11 cellular contexts compared by ENCODE assay signal in the genomic region with DNA sequence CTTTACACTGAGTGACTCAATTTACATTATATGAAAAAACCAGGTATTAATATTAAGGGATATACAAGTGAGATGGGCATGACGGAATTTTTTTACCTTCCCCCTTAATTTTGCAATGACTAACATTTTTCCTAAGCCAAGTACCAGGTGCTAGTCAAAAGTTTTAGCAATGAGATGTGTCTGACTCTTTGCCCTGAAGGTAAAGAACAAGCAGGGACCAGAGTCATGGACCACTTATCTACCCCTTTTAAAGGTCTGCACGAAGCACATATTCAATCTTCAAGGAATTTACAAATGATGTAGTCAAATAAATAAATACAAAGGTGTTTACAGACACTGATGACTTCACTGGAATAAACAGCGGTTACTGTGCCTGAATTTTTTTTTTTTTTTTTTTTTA. TPM values are rescaled to one million over a fixed set of nuclear protein-coding genes. Genes with fewer than 3 reads are reported as not detected.
DNase-seq lines count a peak whose midpoint lies in the region; ATAC-seq, FAIRE-seq and TF ChIP-seq lines count a peak whose summit lies in the region.
"Had no signal": no experiment of that assay in that cellular context is flagged by ENCODE, and none has a peak within 500 bp of the region (broad histone marks: within the 10 kb centered on the region; RNA-seq: fewer than 3 reads in every experiment).

No MANE protein-coding gene starts in this region.

- H3K36me3 Mint-ChIP-seq in stimulated activated naive CD8-positive, alpha-beta T cell treated with anti-CD3 and anti-CD28 coated beads, Interleukin-15, Interleukin-2, amounts not matched to agents 100 ng/mL and 50 ng/mL, for 24 hours (ENCODE audit: low read depth), result peaks cover 55% of the 10 kb centered on the region
- H3K36me3 Mint-ChIP-seq in WTC11, result peaks cover 40% of the 10 kb centered on the region

- H3K27ac ChIP-seq in vagina (no peak overlapping the region), kidney (ENCODE audit: low read depth in 2 of 2, low read length in 2 of 2) (no peak overlapping the region)

- no peak for DNase-seq in stimulated activated naive CD8-positive, alpha-beta T cell treated with anti-CD3 and anti-CD28 coated beads, Interleukin-15, Interleukin-2, amounts not matched to agents 100 U/mL and 50 U/mL, for 24 hours
- no peak for DNase-seq in WTC11 (ENCODE audit: low spot score)
- no peak for DNase-seq in fibroblast of mammary gland (ENCODE audit: low read depth)
- DNase-seq in DMS 273 (lab: John Stamatoyannopoulos, UW; ENCODE audit: unreplicated experiment), result no peak
- DNase-seq in vagina (ENCODE audit: extremely low spot score in 2 of 2), result no peak
- DNase-seq in kidney, result no peak
- DNase-seq: left lung had no signal

- H3K4me1 Mint-ChIP-seq in stimulated activated naive CD8-positive, alpha-beta T cell treated with anti-CD3 and anti-CD28 coated beads, Interleukin-15, Interleukin-2, amounts not matched to agents 100 ng/mL and 50 ng/mL, for 24 hours (ENCODE audit: low read depth), result peaks cover 52% of the 10 kb centered on the region
- peaks cover 10% of the 10 kb centered on the region for H3K4me1 Mint-ChIP-seq in WTC11

- POLR2A ChIA-PET in WTC11 (lab: Charles Lee), result no interaction called here

- no peaks in the 10 kb centered on the region for H3K27me3 ChIP-seq in vagina
- H3K27me3 ChIP-seq: left lung, uterus had no signal

- no peak for TF ChIP-seq POLR2A in vagina (IDR thresholded peaks at IDR 0.05)

- peak overlapping the region; percentile 100 for H3K4me3 Mint-ChIP-seq in stimulated activated naive CD8-positive, alpha-beta T cell treated with anti-CD3 and anti-CD28 coated beads, Interleukin-15, Interleukin-2, amounts not matched to agents 100 ng/mL and 50 ng/mL, for 24 hours
- H3K4me3 Mint-ChIP-seq in WTC11, result peak overlapping the region; percentile 93

- peaks cover 12% of the 10 kb centered on the region for H3K9me3 Mint-ChIP-seq in stimulated activated naive CD8-positive, alpha-beta T cell treated with anti-CD3 and anti-CD28 coated beads, Interleukin-15, Interleukin-2, amounts not matched to agents 100 ng/mL and 50 ng/mL, for 24 hours
- H3K9me3 Mint-ChIP-seq in WTC11, result peaks cover 27% of the 10 kb centered on the region

- FAIRE-seq in kidney (lab: Jason Lieb, UNC), result no peak
- FAIRE-seq: GM12892 had no signal

- peak overlapping the region; percentile 12 for H3K4me3 ChIP-seq in fibroblast of mammary gland (ENCODE audit: control insufficient read depth, low read depth, low read length)
- no peak overlapping the region for H3K4me3 ChIP-seq in vagina
- no peak overlapping the region for H3K4me3 ChIP-seq in kidney (ENCODE audit: low read length in 2 of 2)

- no peak for TF ChIP-seq CTCF in WTC11 (IDR thresholded peaks at IDR 0.05)
- no peak for TF ChIP-seq CTCF in fibroblast of mammary gland (conservative IDR thresholded peaks at IDR 0.05; ENCODE audit: control insufficient read depth, insufficient read depth, low read depth, low read length)
- TF ChIP-seq CTCF in vagina (IDR thresholded peaks at IDR 0.05), result no peak
- no peak for TF ChIP-seq CTCF in kidney (IDR thresholded peaks at IDR 0.05; ENCODE audit: borderline replicate concordance, extremely low read depth, insufficient read depth)

- no peaks in the 10 kb centered on the region for H3K27me3 Mint-ChIP-seq in stimulated activated naive CD8-positive, alpha-beta T cell treated with anti-CD3 and anti-CD28 coated beads, Interleukin-15, Interleukin-2, amounts not matched to agents 100 ng/mL and 50 ng/mL, for 24 hours
- peaks cover 13% of the 10 kb centered on the region for H3K27me3 Mint-ChIP-seq in WTC11 (ENCODE audit: low read depth)

- H3K9me3 ChIP-seq in vagina (peaks cover 2% of the 10 kb centered on the region), kidney (ENCODE audit: control insufficient read depth in 1 of 2, low read length in 2 of 2) (no peaks in the 10 kb centered on the region)
- H3K9me3 ChIP-seq: uterus had no signal

- H3K27ac Mint-ChIP-seq in stimulated activated naive CD8-positive, alpha-beta T cell treated with anti-CD3 and anti-CD28 coated beads, Interleukin-15, Interleukin-2, amounts not matched to agents 100 ng/mL and 50 ng/mL, for 24 hours, result no peak overlapping the region
- H3K27ac Mint-ChIP-seq in WTC11, result no peak overlapping the region

- no peak overlapping the region for H3K9ac ChIP-seq in kidney (ENCODE audit: low read length in 2 of 2)

- no peak for ATAC-seq in stimulated activated naive CD8-positive, alpha-beta T cell treated with anti-CD3 and anti-CD28 coated beads, Interleukin-15, Interleukin-2, amounts not matched to agents 100 U/mL and 50 U/mL, for 24 hours
- ATAC-seq in WTC11, result no peak
- no peak for ATAC-seq in GM19324 (IDR thresholded peaks at IDR 0.05; ENCODE audit: low FRiP score, unreplicated experiment)

- H3K4me1 ChIP-seq in vagina (no peaks in the 10 kb centered on the region), kidney (ENCODE audit: control insufficient read depth in 1 of 2, insufficient read depth in 1 of 2, low read depth in 1 of 2, low read length in 2 of 2) (no peaks in the 10 kb centered on the region)
- H3K4me1 ChIP-seq: uterus had no signal

- CTCF ChIA-PET in WTC11 (lab: Charles Lee), result no interaction called here

- intact Hi-C loops in vagina (cut with DNase I), result no loop called here
- intact Hi-C loops in kidney (cut with DNase I), result no loop called here

- H3K36me3 ChIP-seq in vagina (no peaks in the 10 kb centered on the region), kidney (ENCODE audit: control insufficient read depth in 1 of 2, insufficient read depth in 2 of 2, low read length in 2 of 2) (peaks cover 0 to 2% of the 10 kb centered on the region in 2 donors)
- H3K36me3 ChIP-seq: left lung, uterus had no signal

TF ChIP-seq in WTC11, 78 proteins besides CTCF, POLR2A, EP300 and RAD21 (continues in another document):
- TF ChIP-seq, protein P1, sequence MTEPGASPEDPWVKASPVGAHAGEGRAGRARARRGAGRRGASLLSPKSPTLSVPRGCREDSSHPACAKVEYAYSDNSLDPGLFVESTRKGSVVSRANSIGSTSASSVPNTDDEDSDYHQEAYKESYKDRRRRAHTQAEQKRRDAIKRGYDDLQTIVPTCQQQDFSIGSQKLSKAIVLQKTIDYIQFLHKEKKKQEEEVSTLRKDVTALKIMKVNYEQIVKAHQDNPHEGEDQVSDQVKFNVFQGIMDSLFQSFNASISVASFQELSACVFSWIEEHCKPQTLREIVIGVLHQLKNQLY (CRISPR knock-in tag; IDR thresholded peaks at IDR 0.05), result no peak
- TF ChIP-seq ZNF138 (CRISPR knock-in tag; conservative IDR thresholded peaks at IDR 0.05) (no peak), ZNF263 (CRISPR knock-in tag; IDR thresholded peaks at IDR 0.05; ENCODE audit: low read depth) (no peak)
- TF ChIP-seq, protein P2, sequence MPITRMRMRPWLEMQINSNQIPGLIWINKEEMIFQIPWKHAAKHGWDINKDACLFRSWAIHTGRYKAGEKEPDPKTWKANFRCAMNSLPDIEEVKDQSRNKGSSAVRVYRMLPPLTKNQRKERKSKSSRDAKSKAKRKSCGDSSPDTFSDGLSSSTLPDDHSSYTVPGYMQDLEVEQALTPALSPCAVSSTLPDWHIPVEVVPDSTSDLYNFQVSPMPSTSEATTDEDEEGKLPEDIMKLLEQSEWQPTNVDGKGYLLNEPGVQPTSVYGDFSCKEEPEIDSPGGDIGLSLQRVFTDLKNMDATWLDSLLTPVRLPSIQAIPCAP (CRISPR knock-in tag; IDR thresholded peaks at IDR 0.05), result no peak
- TF ChIP-seq, protein P3, sequence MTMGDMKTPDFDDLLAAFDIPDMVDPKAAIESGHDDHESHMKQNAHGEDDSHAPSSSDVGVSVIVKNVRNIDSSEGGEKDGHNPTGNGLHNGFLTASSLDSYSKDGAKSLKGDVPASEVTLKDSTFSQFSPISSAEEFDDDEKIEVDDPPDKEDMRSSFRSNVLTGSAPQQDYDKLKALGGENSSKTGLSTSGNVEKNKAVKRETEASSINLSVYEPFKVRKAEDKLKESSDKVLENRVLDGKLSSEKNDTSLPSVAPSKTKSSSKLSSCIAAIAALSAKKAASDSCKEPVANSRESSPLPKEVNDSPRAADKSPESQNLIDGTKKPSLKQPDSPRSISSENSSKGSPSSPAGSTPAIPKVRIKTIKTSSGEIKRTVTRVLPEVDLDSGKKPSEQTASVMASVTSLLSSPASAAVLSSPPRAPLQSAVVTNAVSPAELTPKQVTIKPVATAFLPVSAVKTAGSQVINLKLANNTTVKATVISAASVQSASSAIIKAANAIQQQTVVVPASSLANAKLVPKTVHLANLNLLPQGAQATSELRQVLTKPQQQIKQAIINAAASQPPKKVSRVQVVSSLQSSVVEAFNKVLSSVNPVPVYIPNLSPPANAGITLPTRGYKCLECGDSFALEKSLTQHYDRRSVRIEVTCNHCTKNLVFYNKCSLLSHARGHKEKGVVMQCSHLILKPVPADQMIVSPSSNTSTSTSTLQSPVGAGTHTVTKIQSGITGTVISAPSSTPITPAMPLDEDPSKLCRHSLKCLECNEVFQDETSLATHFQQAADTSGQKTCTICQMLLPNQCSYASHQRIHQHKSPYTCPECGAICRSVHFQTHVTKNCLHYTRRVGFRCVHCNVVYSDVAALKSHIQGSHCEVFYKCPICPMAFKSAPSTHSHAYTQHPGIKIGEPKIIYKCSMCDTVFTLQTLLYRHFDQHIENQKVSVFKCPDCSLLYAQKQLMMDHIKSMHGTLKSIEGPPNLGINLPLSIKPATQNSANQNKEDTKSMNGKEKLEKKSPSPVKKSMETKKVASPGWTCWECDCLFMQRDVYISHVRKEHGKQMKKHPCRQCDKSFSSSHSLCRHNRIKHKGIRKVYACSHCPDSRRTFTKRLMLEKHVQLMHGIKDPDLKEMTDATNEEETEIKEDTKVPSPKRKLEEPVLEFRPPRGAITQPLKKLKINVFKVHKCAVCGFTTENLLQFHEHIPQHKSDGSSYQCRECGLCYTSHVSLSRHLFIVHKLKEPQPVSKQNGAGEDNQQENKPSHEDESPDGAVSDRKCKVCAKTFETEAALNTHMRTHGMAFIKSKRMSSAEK (CRISPR knock-in tag; IDR thresholded peaks at IDR 0.05; ENCODE audit: borderline replicate concordance), result no peak

RNA-seq across cellular contexts. Expression of a gene that starts 1.4 kb away (rescaled TPM):
- total RNA-seq in WTC11 (2021) (147 to 164 TPM (median 152 TPM) in 3 replicates), vagina (59.7 TPM), kidney (67.3 TPM)
- 126 TPM for polyA plus RNA-seq in kidney (ENCODE audit: insufficient read depth, low read depth, low replicate concordance)

RNA-seq across cellular contexts. Expression of a gene that starts 13.6 kb away (rescaled TPM):
- 0.02 TPM in 1 of 3 replicates, not detected in the others for total RNA-seq in WTC11 (2021)
- not detected for total RNA-seq in vagina
- 0.50 TPM for total RNA-seq in kidney
- not detected for polyA plus RNA-seq in kidney (ENCODE audit: insufficient read depth, low read depth, low replicate concordance)
